17 cellular contexts compared by ENCODE assay signal in the genomic region with DNA sequence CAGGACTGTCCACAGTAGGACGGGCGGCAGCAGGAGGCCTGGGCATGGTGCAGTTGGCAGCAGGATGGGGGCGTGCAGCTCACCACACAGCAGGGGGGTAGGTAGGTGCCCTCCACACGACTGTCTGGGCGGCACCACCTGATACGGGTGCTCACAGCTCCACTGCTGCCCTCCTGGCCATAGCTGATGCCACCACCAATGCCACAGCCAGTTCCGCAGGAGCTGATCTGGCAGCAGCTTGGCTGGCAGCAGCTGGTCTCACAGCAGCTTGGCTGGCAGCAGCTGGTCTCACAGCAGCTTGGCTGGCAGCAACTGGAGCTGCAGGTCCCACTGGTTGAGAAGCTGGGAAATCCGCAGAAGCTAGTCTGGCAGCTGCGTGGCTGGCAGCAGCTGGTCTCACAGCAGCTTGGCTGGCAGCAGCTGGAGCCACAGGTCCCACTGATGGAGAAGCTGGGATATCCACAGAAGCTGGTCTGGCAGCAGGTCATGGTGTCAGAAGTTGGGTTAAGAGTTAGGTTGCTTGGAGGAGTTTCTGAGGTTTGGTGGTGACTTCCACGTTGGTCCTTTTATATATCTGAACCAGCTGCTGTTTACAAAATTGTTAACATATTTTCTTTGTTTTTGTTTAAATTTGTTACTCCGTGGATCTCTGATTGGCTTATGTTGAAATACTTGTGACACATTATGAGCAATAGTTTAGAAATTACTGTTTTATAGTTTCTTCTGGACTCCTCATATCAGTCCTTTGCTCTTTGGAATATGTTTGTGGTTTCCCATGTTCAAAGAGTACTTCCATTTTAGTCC. TPM values are rescaled to one million over a fixed set of nuclear protein-coding genes. Genes with fewer than 3 reads are reported as not detected.
A peak's percentile ranks its signal among the peaks of the same experiment; 100 is the strongest.
DNase-seq lines count a peak whose midpoint lies in the region; ATAC-seq and TF ChIP-seq lines count a peak whose summit lies in the region.
"Had no signal": no experiment of that assay in that cellular context is flagged by ENCODE, and none has a peak within 500 bp of the region (broad histone marks: within the 10 kb centered on the region; RNA-seq: fewer than 3 reads in every experiment).

A gene with protein sequence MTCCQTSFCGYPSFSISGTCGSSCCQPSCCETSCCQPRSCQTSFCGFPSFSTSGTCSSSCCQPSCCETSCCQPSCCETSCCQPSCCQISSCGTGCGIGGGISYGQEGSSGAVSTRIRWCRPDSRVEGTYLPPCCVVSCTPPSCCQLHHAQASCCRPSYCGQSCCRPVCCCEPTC (minus strand): TSS at position 541 of the 804 bp plus-strand sequence. CDS start 53 bp downstream, at position 488.

- no peaks in the 10 kb centered on the region for H3K9me3 ChIP-seq in upper lobe of right lung
- H3K9me3 ChIP-seq: A549 had no signal

- H3K4me3 ChIP-seq in upper lobe of right lung: no peak within 1 kb of the TSS
- H3K4me3 ChIP-seq: A549 had no signal

- no peaks in the 10 kb centered on the region for H3K36me3 ChIP-seq in upper lobe of right lung

- no peak within 1 kb of the TSS for H3K27ac ChIP-seq in upper lobe of right lung
- H3K27ac ChIP-seq: A549 had no signal

- H3K4me1 ChIP-seq in upper lobe of right lung: no peaks in the 10 kb centered on the region

- peak; percentile 68 for DNase-seq in NCI-H2029 (lab: John Stamatoyannopoulos, UW)
- DNase-seq in NCI-H2029 treated with DMSO at 0.1 percent for 48 hours (lab: John Stamatoyannopoulos, UW): no peak
- peak; percentile 82 for DNase-seq in RPMI8226
- peak; percentile 98 for DNase-seq in fibroblast of peridontal ligament (ENCODE audit: extremely low read depth)
- no peak for DNase-seq in upper lobe of right lung
- no peak for DNase-seq in NCI-H1930 (lab: John Stamatoyannopoulos, UW)
- DNase-seq: activated gamma-delta T cell; central memory CD4-positive, alpha-beta T cell; DND-41; erythroblast; NCI-H2081 had no signal

- no peak for TF ChIP-seq CTCF in upper lobe of right lung (IDR thresholded peaks at IDR 0.05)

- peaks cover 5% of the 10 kb centered on the region for H3K27me3 ChIP-seq in upper lobe of right lung

- intact Hi-C loops in upper lobe of right lung (cut with DNase I): no loop called here

- ATAC-seq in upper lobe of right lung (peak; percentile 22), GM18858 (IDR thresholded peaks at IDR 0.05; ENCODE audit: unreplicated experiment) (no peak), GM21786 (IDR thresholded peaks at IDR 0.05; ENCODE audit: unreplicated experiment) (no peak)

RNA-seq across cellular contexts. Expression of the gene that starts here (rescaled TPM):
- not detected for total RNA-seq in upper lobe of right lung
- total RNA-seq: mesothelial cell of epicardium; T-helper 2 cell treated with Interferon-gamma antibody and Interleukin-4, amounts not matched to agents 100 ng/mL and 5 ng/mL, for 36 hours; ureter had no signal

Comparison
In these comparisons a context has a peak if more than half of its experiments do, and no peak if none do; other contexts are left out.
1. DNase-seq: peak in NCI-H2029 (single experiment), RPMI8226 (single experiment) and fibroblast of peridontal ligament (single experiment); none in NCI-H2029 treated with DMSO at 0.1 percent for 48 hours (single experiment), upper lobe of right lung (single experiment) and NCI-H1930 (0 of 2).
2. Peak in ATAC-seq in upper lobe of right lung; RNA of the gene not detected or under 1 TPM.